ENCODE assay signal across 1 cellular context in the genomic region with DNA sequence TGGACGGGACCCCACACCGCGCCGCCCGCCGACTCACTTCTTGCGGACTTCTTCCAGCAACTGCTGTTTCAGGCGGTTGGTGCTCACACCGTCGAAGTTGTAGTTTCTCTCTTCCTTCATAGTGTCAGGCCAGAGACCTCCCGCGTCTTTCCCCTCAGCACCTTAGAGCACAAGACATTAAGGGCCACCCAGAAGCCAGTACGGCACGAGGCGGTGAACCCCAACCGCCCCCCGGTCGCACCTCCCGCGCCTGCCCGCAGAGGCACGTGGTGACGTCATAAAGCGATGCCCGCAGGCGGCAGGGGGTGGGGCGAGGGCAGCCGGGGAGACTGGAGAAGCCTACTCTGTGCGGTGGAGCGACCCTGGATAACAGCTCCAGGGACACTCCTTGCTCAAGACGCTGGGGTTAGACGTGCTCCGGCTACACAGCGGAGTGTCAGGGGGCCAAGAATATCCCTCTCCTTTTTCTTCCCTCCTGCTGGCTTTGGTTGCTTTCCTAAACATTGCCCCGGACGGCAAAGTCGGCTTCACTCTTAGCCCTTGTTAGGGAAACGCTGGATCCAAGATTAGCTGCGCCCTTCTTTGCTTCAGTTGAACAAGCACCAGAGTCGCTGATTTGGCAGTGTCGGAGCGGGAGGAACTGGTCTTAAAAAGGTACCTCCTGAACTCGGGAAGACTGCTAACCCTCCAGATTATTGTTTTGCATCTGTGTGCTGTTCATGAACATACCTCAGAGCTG.
TF ChIP-seq lines count a peak whose summit lies in the region.

A gene (minus strand): TSS at position 215 of the 739 bp plus-strand sequence. CDS start 95 bp downstream, at position 120.

TF ChIP-seq in HEK293, 187 proteins besides CTCF, POLR2A, EP300 and RAD21 (continued from another document):
- TF ChIP-seq, protein P1, sequence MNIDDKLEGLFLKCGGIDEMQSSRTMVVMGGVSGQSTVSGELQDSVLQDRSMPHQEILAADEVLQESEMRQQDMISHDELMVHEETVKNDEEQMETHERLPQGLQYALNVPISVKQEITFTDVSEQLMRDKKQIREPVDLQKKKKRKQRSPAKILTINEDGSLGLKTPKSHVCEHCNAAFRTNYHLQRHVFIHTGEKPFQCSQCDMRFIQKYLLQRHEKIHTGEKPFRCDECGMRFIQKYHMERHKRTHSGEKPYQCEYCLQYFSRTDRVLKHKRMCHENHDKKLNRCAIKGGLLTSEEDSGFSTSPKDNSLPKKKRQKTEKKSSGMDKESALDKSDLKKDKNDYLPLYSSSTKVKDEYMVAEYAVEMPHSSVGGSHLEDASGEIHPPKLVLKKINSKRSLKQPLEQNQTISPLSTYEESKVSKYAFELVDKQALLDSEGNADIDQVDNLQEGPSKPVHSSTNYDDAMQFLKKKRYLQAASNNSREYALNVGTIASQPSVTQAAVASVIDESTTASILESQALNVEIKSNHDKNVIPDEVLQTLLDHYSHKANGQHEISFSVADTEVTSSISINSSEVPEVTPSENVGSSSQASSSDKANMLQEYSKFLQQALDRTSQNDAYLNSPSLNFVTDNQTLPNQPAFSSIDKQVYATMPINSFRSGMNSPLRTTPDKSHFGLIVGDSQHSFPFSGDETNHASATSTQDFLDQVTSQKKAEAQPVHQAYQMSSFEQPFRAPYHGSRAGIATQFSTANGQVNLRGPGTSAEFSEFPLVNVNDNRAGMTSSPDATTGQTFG (tag by site-specific recombination; IDR thresholded peaks at IDR 0.05; ENCODE audit: borderline replicate concordance) = no peak
- no peak for TF ChIP-seq ZNF555 (tag by site-specific recombination; conservative IDR thresholded peaks at IDR 0.05)
- TF ChIP-seq, protein P2, sequence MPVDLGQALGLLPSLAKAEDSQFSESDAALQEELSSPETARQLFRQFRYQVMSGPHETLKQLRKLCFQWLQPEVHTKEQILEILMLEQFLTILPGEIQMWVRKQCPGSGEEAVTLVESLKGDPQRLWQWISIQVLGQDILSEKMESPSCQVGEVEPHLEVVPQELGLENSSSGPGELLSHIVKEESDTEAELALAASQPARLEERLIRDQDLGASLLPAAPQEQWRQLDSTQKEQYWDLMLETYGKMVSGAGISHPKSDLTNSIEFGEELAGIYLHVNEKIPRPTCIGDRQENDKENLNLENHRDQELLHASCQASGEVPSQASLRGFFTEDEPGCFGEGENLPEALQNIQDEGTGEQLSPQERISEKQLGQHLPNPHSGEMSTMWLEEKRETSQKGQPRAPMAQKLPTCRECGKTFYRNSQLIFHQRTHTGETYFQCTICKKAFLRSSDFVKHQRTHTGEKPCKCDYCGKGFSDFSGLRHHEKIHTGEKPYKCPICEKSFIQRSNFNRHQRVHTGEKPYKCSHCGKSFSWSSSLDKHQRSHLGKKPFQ (tag by site-specific recombination; IDR thresholded peaks at IDR 0.05) = peak; percentile 54; the same call in 1 of the 2 replicates
- TF ChIP-seq, protein P3, sequence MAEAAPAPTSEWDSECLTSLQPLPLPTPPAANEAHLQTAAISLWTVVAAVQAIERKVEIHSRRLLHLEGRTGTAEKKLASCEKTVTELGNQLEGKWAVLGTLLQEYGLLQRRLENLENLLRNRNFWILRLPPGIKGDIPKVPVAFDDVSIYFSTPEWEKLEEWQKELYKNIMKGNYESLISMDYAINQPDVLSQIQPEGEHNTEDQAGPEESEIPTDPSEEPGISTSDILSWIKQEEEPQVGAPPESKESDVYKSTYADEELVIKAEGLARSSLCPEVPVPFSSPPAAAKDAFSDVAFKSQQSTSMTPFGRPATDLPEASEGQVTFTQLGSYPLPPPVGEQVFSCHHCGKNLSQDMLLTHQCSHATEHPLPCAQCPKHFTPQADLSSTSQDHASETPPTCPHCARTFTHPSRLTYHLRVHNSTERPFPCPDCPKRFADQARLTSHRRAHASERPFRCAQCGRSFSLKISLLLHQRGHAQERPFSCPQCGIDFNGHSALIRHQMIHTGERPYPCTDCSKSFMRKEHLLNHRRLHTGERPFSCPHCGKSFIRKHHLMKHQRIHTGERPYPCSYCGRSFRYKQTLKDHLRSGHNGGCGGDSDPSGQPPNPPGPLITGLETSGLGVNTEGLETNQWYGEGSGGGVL (tag by site-specific recombination; IDR thresholded peaks at IDR 0.05) = peak; percentile 44; the same call in 1 of the 2 replicates
- TF ChIP-seq HOXD13 (CRISPR knock-in tag; IDR thresholded peaks at IDR 0.05; ENCODE audit: borderline replicate concordance) = no peak
